1 cellular context compared by ENCODE assay signal in genomic region chr12:118680361-118680963, GRCh38.
TF ChIP-seq lines count a peak whose summit lies in the region.

No MANE protein-coding gene starts in this region.

TF ChIP-seq in H1, 55 proteins besides CTCF, POLR2A, EP300 and RAD21 (continued from another document):
- no peak for TF ChIP-seq CHD7 (IDR thresholded peaks at IDR 0.05; ENCODE audit: insufficient replicate concordance, low read length)
- TF ChIP-seq CBX8 (IDR thresholded peaks at IDR 0.05; ENCODE audit: borderline replicate concordance, low read depth, low read length), result no peak
- TF ChIP-seq EGR1 (IDR thresholded peaks at IDR 0.05; ENCODE audit: borderline replicate concordance, low read depth, low read length), result no peak
- TF ChIP-seq KDM4A (IDR thresholded peaks at IDR 0.05; ENCODE audit: low read depth, low read length, severe bottlenecking), result no peak
- no peak for TF ChIP-seq SP1 (IDR thresholded peaks at IDR 0.05; ENCODE audit: low read depth, low read length)
- TF ChIP-seq ASH2L (IDR thresholded peaks at IDR 0.05; ENCODE audit: low read length), result no peak
